In the genomic region with DNA sequence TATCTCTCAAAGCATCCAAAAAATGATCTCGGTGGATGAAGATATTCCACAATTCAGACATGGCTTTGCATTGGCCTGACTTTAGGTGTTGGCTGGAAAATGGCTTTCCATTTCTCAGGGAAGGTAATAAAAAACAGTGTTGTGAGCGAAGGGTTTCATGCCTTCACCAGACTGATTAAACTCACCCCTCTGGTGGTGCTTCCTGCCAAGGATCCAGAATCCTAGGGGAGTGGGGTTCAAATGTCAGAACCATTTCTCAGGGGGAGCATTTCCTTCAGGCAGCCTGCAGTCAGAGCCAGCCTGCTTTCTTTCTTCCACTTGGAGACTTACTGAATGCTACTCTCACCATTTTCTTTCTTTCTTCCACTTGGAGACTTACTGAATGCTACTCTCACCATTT, we compare ENCODE assay signal across 17 cellular contexts. TPM values are rescaled to one million over a fixed set of nuclear protein-coding genes. Genes with fewer than 3 reads are reported as not detected.
DNase-seq lines count a peak whose midpoint lies in the region; ATAC-seq, FAIRE-seq and TF ChIP-seq lines count a peak whose summit lies in the region.
"Had no signal": no experiment of that assay in that cellular context is flagged by ENCODE, and none has a peak within 500 bp of the region (broad histone marks: within the 10 kb centered on the region; RNA-seq: fewer than 3 reads in every experiment).

No MANE protein-coding gene starts in this region.

- POLR2A ChIA-PET in WTC11 (lab: Charles Lee), result interaction anchor here (0.5 to 0.6 kb wide), 2 partner anchors 18 to 150 kb away, joined by 3 to 4 read pairs; no protein-coding TSS in a partner anchor

- no peak overlapping the region for H2BK15ac ChIP-seq in H9 (ENCODE audit: low read depth, low read length)

- H3K27me3 Mint-ChIP-seq in H9 (ENCODE audit: low read depth), result no peaks in the 10 kb centered on the region
- H3K27me3 Mint-ChIP-seq in WTC11 (ENCODE audit: low read depth), result peaks cover 31% of the 10 kb centered on the region
- H3K27me3 Mint-ChIP-seq in neural progenitor cell (ENCODE audit: insufficient read depth, low read depth), result no peaks in the 10 kb centered on the region

- H3K9ac ChIP-seq in H9 (ENCODE audit: extremely low read depth, insufficient read length, low read length) (peak overlapping the region; percentile 25), neural progenitor cell (no peak overlapping the region)
- H3K9ac ChIP-seq: GM23248, KMS-11 had no signal

- WGBS in H9 (ENCODE audit: extremely low coverage, insufficient read length, low lambda C conversion rate), result no CpG with 5 or more reads among the region's 2 CpGs

- no peak overlapping the region for H4K5ac ChIP-seq in H9 (ENCODE audit: insufficient read length, low read depth, low read length)

- H3K56ac ChIP-seq in H9 (ENCODE audit: insufficient read length, low read depth, low read length), result no peak overlapping the region

- H3K79me2 ChIP-seq in H9 (ENCODE audit: insufficient read depth, low read length), result 0 out of 2 replicates have a peak, but pooled peaks cover 2% of the 10 kb centered on the region
- no peaks in the 10 kb centered on the region for H3K79me2 ChIP-seq in neural progenitor cell (ENCODE audit: low read depth)

- no peak overlapping the region for H2BK12ac ChIP-seq in H9 (ENCODE audit: insufficient read length, low read depth, low read length)

- peak overlapping the region; percentile 19 for H2BK120ac ChIP-seq in H9 (ENCODE audit: low read depth, low read length, poor library complexity, severe bottlenecking)

- ATAC-seq in WTC11, result peak; percentile 64
- no peak for ATAC-seq in GM19023 (IDR thresholded peaks at IDR 0.05; ENCODE audit: unreplicated experiment)
- ATAC-seq: HepG2 had no signal

- H4K91ac ChIP-seq in H9 (ENCODE audit: insufficient read length, low read depth, low read length), result no peak overlapping the region

- H3K23me2 ChIP-seq in H9 (ENCODE audit: insufficient read length, low read depth, low read length, poor library complexity, severe bottlenecking), result no peaks in the 10 kb centered on the region

- peaks cover 2% of the 10 kb centered on the region; the same call in 1 of the 2 replicates for H3K4me1 ChIP-seq in H9 (ENCODE audit: insufficient read depth, low read length)
- H3K4me1 ChIP-seq in neural progenitor cell, result peaks cover 4% of the 10 kb centered on the region
- H3K4me1 ChIP-seq in left ventricle myocardium inferior, result peaks cover 4% of the 10 kb centered on the region
- H3K4me1 ChIP-seq: Caco-2 had no signal

- H3K27ac Mint-ChIP-seq in H9 (peak overlapping the region; percentile 16 to 92 (median 46)), WTC11 (peak overlapping the region; percentile 70), neural progenitor cell (no peak overlapping the region)
- H3K27ac Mint-ChIP-seq: CD8-positive, alpha-beta memory T cell had no signal

- H3K4me2 ChIP-seq in H9 (ENCODE audit: insufficient read depth, insufficient read length, low read length), result peak overlapping the region; percentile 39
- H3K4me2 ChIP-seq in neural progenitor cell, result no peak overlapping the region
- H3K4me2 ChIP-seq: KMS-11 had no signal

- H3K27me3 ChIP-seq in H9 (ENCODE audit: insufficient read depth, low read length), result no peaks in the 10 kb centered on the region
- H3K27me3 ChIP-seq in neural progenitor cell, result no peaks in the 10 kb centered on the region
- H3K27me3 ChIP-seq in left ventricle myocardium inferior (ENCODE audit: low read depth), result no peaks in the 10 kb centered on the region

- no peak overlapping the region for H2BK5ac ChIP-seq in H9 (ENCODE audit: insufficient read length, low read length)

- H3K27ac ChIP-seq in H9 (ENCODE audit: insufficient read length, low read depth, low read length) (peak overlapping the region; percentile 79), neural progenitor cell (no peak overlapping the region), left ventricle myocardium inferior (replicated peaks) (no peak overlapping the region)
- H3K27ac ChIP-seq: GM23248, HL-60, KMS-11 had no signal

- no peak overlapping the region for H2AK5ac ChIP-seq in H9 (ENCODE audit: insufficient read length, low read length)

- H3K79me1 ChIP-seq in H9 (ENCODE audit: insufficient read depth, low read depth, low read length, poor library complexity, severe bottlenecking), result no peaks in the 10 kb centered on the region

- H3K4me3 ChIP-seq in neural progenitor cell, result no peak overlapping the region
- H3K4me3 ChIP-seq in left ventricle myocardium inferior, result no peak overlapping the region
- H3K4me3 ChIP-seq: GM23248 had no signal

- H3K9me3 Mint-ChIP-seq in H9 (no peaks in the 10 kb centered on the region), WTC11 (peaks cover 1% of the 10 kb centered on the region), neural progenitor cell (no peaks in the 10 kb centered on the region)

- TF ChIP-seq CTCF in H9 (conservative IDR thresholded peaks at IDR 0.05), result no peak
- no peak for TF ChIP-seq CTCF in WTC11 (IDR thresholded peaks at IDR 0.05)
- no peak for TF ChIP-seq CTCF in neural progenitor cell (IDR thresholded peaks at IDR 0.05)
- no peak for TF ChIP-seq CTCF in left ventricle myocardium inferior (IDR thresholded peaks at IDR 0.05; ENCODE audit: borderline replicate concordance)
- no peak for TF ChIP-seq CTCF in D721Med (IDR thresholded peaks at IDR 0.05; ENCODE audit: insufficient read depth, missing control alignments)

- no peak overlapping the region for H2BK20ac ChIP-seq in H9 (ENCODE audit: low read depth, low read length, poor library complexity, severe bottlenecking)

- intact Hi-C loops in left ventricle myocardium inferior (cut with micrococcal nuclease), result no loop called here

- DNase-seq in H9 (peak; percentile 44), WTC11 (ENCODE audit: low spot score) (no peak), iPS DF 19.7 (ENCODE audit: low read depth, low spot score) (peak; percentile 25), neural progenitor cell (ENCODE audit: low spot score) (no peak), left ventricle myocardium inferior (no peak), D721Med (ENCODE audit: insufficient read length, low spot score) (no peak), foreskin melanocyte (no peak)
- DNase-seq: Caco-2; CD8-positive, alpha-beta memory T cell; DMS53; GM23248; HCEC 1CT had no signal

- no peak overlapping the region for H3K18ac ChIP-seq in H9 (ENCODE audit: insufficient read length, low read depth, low read length)

- no peak overlapping the region for H3K14ac ChIP-seq in H9 (ENCODE audit: insufficient read depth, low read length)

- H4K20me1 ChIP-seq in H9 (ENCODE audit: control insufficient read depth, insufficient read depth, insufficient read length) (no peaks in the 10 kb centered on the region), neural progenitor cell (ENCODE audit: low read depth) (no peaks in the 10 kb centered on the region)

- FAIRE-seq in D721Med (lab: Jason Lieb, UNC), result no peak
- FAIRE-seq: HepG2 had no signal

- no peak overlapping the region for H4K8ac ChIP-seq in H9 (replicated peaks; ENCODE audit: insufficient read length, low read depth, low read length)

- peak overlapping the region; percentile 28 to 52 for H3K4me3 Mint-ChIP-seq in H9
- peak overlapping the region; percentile 55 for H3K4me3 Mint-ChIP-seq in WTC11
- H3K4me3 Mint-ChIP-seq in neural progenitor cell, result no peak overlapping the region
- H3K4me3 Mint-ChIP-seq: CD8-positive, alpha-beta memory T cell had no signal

- peaks cover 12 to 43% (median 21%) of the 10 kb centered on the region in 3 experiments for H3K36me3 Mint-ChIP-seq in H9 (ENCODE audit: insufficient read depth in 1 of 3, low read depth in 3 of 3)
- peaks cover 30% of the 10 kb centered on the region for H3K36me3 Mint-ChIP-seq in WTC11
- H3K36me3 Mint-ChIP-seq in neural progenitor cell, result no peaks in the 10 kb centered on the region
- H3K36me3 Mint-ChIP-seq: CD8-positive, alpha-beta memory T cell had no signal

- H3F3A ChIP-seq in neural progenitor cell (ENCODE audit: low read depth), result peaks cover 4% of the 10 kb centered on the region

- H3K4ac ChIP-seq in H9 (ENCODE audit: low read depth, low read length), result no peak overlapping the region

- no peak overlapping the region for H2AFZ ChIP-seq in H9 (ENCODE audit: low read length)
- peak overlapping the region; percentile 69 for H2AFZ ChIP-seq in neural progenitor cell (replicated peaks)
- H2AFZ ChIP-seq: GM23248 had no signal

- CTCF ChIA-PET in WTC11 (lab: Charles Lee), result no interaction called here

- no peaks in the 10 kb centered on the region for H3K36me3 ChIP-seq in neural progenitor cell
- H3K36me3 ChIP-seq in left ventricle myocardium inferior, result no peaks in the 10 kb centered on the region

- no peaks in the 10 kb centered on the region for H3K9me3 ChIP-seq in H9 (ENCODE audit: control insufficient read depth, low read depth, low read length)
- no peaks in the 10 kb centered on the region for H3K9me3 ChIP-seq in neural progenitor cell (ENCODE audit: low read depth)
- no peaks in the 10 kb centered on the region for H3K9me3 ChIP-seq in left ventricle myocardium inferior (replicated peaks)
- H3K9me3 ChIP-seq: Caco-2 had no signal

- H3K23ac ChIP-seq in H9 (ENCODE audit: insufficient read length, low read depth, low read length), result no peak overlapping the region

- H3K4me1 Mint-ChIP-seq in H9 (peaks cover 38 to 42% of the 10 kb centered on the region in 2 experiments), WTC11 (peaks cover 55% of the 10 kb centered on the region), neural progenitor cell (no peaks in the 10 kb centered on the region)
- H3K4me1 Mint-ChIP-seq: CD8-positive, alpha-beta memory T cell had no signal

- H3T11ph ChIP-seq in H9 (ENCODE audit: low read length), result no peak overlapping the region

TF ChIP-seq in WTC11, 78 proteins besides CTCF, POLR2A, EP300 and RAD21 (continues in another document):
- TF ChIP-seq, protein P1, sequence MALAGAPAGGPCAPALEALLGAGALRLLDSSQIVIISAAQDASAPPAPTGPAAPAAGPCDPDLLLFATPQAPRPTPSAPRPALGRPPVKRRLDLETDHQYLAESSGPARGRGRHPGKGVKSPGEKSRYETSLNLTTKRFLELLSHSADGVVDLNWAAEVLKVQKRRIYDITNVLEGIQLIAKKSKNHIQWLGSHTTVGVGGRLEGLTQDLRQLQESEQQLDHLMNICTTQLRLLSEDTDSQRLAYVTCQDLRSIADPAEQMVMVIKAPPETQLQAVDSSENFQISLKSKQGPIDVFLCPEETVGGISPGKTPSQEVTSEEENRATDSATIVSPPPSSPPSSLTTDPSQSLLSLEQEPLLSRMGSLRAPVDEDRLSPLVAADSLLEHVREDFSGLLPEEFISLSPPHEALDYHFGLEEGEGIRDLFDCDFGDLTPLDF (CRISPR knock-in tag; IDR thresholded peaks at IDR 0.05), result no peak
- TF ChIP-seq, protein P2, sequence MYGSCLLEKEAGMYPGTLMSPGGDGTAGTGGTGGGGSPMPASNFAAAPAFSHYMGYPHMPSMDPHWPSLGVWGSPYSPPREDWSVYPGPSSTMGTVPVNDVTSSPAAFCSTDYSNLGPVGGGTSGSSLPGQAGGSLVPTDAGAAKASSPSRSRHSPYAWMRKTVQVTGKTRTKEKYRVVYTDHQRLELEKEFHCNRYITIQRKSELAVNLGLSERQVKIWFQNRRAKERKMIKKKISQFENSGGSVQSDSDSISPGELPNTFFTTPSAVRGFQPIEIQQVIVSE (CRISPR knock-in tag; IDR thresholded peaks at IDR 0.05; ENCODE audit: borderline replicate concordance), result no peak
- no peak for TF ChIP-seq NR2C2 (CRISPR knock-in tag; IDR thresholded peaks at IDR 0.05)

RNA-seq across cellular contexts. Expression of gene SMIM28, which starts 45.7 kb away (rescaled TPM):
- total RNA-seq in H9 (2021) (not detected in 2 replicates), WTC11 (2021) (not detected in 3 replicates), neural progenitor cell (ENCODE audit: low replicate concordance) (not detected in 2 replicates), left ventricle myocardium inferior (not detected)
- total RNA-seq: A673; Caco-2; CD8-positive, alpha-beta memory T cell; GM23248; HepG2 had no signal

Comparison
In these comparisons a context has a peak if more than half of its experiments do, and no peak if none do; other contexts are left out.
1. DNase-seq: peak in H9 (single experiment) and iPS DF 19.7 (single experiment); none in WTC11 (single experiment), neural progenitor cell (single experiment), left ventricle myocardium inferior (single experiment), D721Med (single experiment) and foreskin melanocyte (single experiment).